In the genomic region with DNA sequence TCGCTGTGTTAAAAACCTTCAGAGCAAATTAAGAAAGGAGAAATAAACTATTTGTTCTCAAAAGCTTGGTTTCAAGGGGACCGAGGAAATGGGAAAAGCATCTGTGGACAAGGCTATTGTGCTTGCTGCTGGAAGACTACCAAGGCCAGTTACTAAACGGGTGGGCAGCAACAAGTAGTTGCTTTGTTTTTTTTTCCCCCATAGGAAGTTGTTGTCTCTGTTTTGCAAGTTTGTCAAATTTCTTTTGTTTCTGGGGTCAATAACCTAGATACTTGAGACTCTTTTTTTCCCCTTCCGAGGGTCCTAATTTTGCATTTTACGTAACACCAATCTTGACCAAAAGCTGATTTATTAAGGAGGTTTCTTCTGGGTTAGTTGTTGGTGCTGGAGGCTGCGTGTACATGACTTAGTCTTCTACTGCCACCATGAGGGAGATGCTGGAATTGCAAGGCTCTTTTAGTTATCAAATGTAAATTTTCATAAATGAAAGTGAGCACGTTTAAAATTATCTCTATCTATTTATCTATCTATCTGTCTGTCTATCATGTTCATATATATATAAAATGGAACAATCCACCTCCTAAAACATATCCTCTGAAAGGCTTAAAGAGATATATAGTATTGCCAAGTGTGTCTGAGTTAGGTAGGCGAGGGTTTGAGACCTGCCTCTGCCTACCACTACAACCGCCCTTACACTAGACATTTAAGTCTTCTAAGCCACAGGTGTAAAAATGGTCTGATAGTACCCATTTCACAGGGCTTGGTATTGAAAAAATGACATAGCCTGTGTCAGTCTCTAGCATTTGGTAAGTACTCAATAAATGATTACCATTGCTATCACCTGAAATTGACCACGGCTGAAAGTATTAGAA, we compare ENCODE assay signal across 1 cellular context.
TF ChIP-seq lines count a peak whose summit lies in the region.

No MANE protein-coding gene starts in this region.

TF ChIP-seq in HCT116, 20 proteins besides CTCF, POLR2A, EP300 and RAD21 (continued from another document):
- TF ChIP-seq, protein P1, sequence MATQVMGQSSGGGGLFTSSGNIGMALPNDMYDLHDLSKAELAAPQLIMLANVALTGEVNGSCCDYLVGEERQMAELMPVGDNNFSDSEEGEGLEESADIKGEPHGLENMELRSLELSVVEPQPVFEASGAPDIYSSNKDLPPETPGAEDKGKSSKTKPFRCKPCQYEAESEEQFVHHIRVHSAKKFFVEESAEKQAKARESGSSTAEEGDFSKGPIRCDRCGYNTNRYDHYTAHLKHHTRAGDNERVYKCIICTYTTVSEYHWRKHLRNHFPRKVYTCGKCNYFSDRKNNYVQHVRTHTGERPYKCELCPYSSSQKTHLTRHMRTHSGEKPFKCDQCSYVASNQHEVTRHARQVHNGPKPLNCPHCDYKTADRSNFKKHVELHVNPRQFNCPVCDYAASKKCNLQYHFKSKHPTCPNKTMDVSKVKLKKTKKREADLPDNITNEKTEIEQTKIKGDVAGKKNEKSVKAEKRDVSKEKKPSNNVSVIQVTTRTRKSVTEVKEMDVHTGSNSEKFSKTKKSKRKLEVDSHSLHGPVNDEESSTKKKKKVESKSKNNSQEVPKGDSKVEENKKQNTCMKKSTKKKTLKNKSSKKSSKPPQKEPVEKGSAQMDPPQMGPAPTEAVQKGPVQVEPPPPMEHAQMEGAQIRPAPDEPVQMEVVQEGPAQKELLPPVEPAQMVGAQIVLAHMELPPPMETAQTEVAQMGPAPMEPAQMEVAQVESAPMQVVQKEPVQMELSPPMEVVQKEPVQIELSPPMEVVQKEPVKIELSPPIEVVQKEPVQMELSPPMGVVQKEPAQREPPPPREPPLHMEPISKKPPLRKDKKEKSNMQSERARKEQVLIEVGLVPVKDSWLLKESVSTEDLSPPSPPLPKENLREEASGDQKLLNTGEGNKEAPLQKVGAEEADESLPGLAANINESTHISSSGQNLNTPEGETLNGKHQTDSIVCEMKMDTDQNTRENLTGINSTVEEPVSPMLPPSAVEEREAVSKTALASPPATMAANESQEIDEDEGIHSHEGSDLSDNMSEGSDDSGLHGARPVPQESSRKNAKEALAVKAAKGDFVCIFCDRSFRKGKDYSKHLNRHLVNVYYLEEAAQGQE (IDR thresholded peaks at IDR 0.05; ENCODE audit: low read depth) = no peak
- TF ChIP-seq ZNF274 (IDR thresholded peaks at IDR 0.05; ENCODE audit: low read depth, low read length) (no peak), JUND (IDR thresholded peaks at IDR 0.05) (no peak)
